Comparison of ENCODE assay signal across 10 cellular contexts in the genomic region with DNA sequence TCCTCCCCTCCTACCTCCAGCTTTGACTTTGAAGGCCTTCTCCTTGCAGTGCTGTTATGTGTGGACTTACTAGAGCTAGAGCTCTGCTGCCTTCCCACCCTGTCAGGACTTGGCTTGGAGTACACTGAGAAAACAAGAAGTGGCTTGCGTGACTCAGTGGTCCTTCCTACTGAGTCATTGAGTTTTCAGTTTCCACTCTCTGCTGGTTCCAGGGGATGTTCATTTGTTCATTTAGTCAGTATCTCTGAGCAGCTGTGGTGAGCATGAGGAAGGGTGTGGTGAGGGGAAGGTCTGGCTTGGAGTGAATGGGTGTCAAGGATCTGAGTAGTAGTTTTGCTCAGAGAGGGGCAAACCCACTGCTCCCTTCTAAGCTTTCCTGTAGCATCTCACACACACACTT. TPM values are rescaled to one million over a fixed set of nuclear protein-coding genes. Genes with fewer than 3 reads are reported as not detected.
A peak's percentile ranks its signal among the peaks of the same experiment; 100 is the strongest.
DNase-seq lines count a peak whose midpoint lies in the region; ATAC-seq and TF ChIP-seq lines count a peak whose summit lies in the region.
"Had no signal": no experiment of that assay in that cellular context is flagged by ENCODE, and none has a peak within 500 bp of the region (broad histone marks: within the 10 kb centered on the region; RNA-seq: fewer than 3 reads in every experiment).

No MANE protein-coding gene starts in this region.

- H3K27ac Mint-ChIP-seq in activated CD4-positive, alpha-beta T cell treated with anti-CD3 and anti-CD28 coated beads for 36 hours = peak overlapping the region; percentile 83

- TF ChIP-seq CTCF in fibroblast of lung (conservative IDR thresholded peaks at IDR 0.05 in 1 of 2, IDR thresholded peaks at IDR 0.05 in 1 of 2; ENCODE audit: low read depth in 1 of 2, low read length in 2 of 2) (no peak), upper lobe of right lung (IDR thresholded peaks at IDR 0.05) (no peak), SK-N-SH (IDR thresholded peaks at IDR 0.05) (no peak)

- peaks cover 19% of the 10 kb centered on the region for H3K9me3 Mint-ChIP-seq in activated CD4-positive, alpha-beta T cell treated with anti-CD3 and anti-CD28 coated beads for 36 hours (ENCODE audit: low read depth)

- TF ChIP-seq EP300 in SK-N-SH (IDR thresholded peaks at IDR 0.05; ENCODE audit: borderline replicate concordance in 1 of 2, low read depth in 1 of 2, low read length in 1 of 2) = no peak

- H3K4me2 ChIP-seq in fibroblast of lung (ENCODE audit: extremely low read depth, insufficient read depth, low read length) = no peak overlapping the region
- H3K4me2 ChIP-seq in SK-N-SH = no peak overlapping the region
- H3K4me2 ChIP-seq: BLaER1 had no signal

- H2AFZ ChIP-seq in fibroblast of lung (ENCODE audit: low read length) (no peak overlapping the region), SK-N-SH (ENCODE audit: low read depth) (no peak overlapping the region)

- POLR2A ChIA-PET in activated CD4-positive, alpha-beta T cell treated with anti-CD3 and anti-CD28 coated beads for 36 hours (lab: Charles Lee) = interaction anchor here (0.7 to 1.4 kb wide), 6 partner anchors 16 to 37 kb away, joined by 3 to 20 read pairs (median 4); no protein-coding TSS in a partner anchor
- POLR2A ChIA-PET in SK-N-SH (lab: Yijun Ruan, JAX) = no interaction called here

- H3K27me3 ChIP-seq in fibroblast of lung (ENCODE audit: control insufficient read depth, insufficient read depth, low read length) = no peaks in the 10 kb centered on the region
- H3K27me3 ChIP-seq in upper lobe of right lung = no peaks in the 10 kb centered on the region
- H3K27me3 ChIP-seq in SK-N-SH (ENCODE audit: insufficient read depth) = no peaks in the 10 kb centered on the region; the same call in 1 of the 2 replicates
- H3K27me3 ChIP-seq: BLaER1, SJSA1 had no signal

- H3K9me3 ChIP-seq in fibroblast of lung (ENCODE audit: control insufficient read depth, insufficient read depth, low read depth, low read length) (no peaks in the 10 kb centered on the region), upper lobe of right lung (no peaks in the 10 kb centered on the region), SK-N-SH (no peaks in the 10 kb centered on the region)

- H3K9me2 ChIP-seq in SK-N-SH = no peaks in the 10 kb centered on the region

- CTCF ChIA-PET in activated CD4-positive, alpha-beta T cell treated with anti-CD3 and anti-CD28 coated beads for 36 hours (lab: Charles Lee) = interaction anchor here (0.5 to 2.1 kb wide), 18 partner anchors 10 to 557 kb away, joined by 3 to 14 read pairs (median 4); a partner anchor contains a TSS
- CTCF ChIA-PET in SK-N-SH (lab: Yijun Ruan, JAX) = no interaction called here

- H3K4me1 ChIP-seq in fibroblast of lung (ENCODE audit: control insufficient read depth, extremely low read depth, insufficient read depth, low read length) (no peaks in the 10 kb centered on the region), upper lobe of right lung (no peaks in the 10 kb centered on the region), SK-N-SH (ENCODE audit: control insufficient read depth in 1 of 2, insufficient read depth in 2 of 2, low read depth in 1 of 2, low read length in 1 of 2) (no peaks in the 10 kb centered on the region)
- H3K4me1 ChIP-seq: BLaER1, SJSA1 had no signal

- ATAC-seq in left ventricle myocardium superior (peak; percentile 29), Right ventricle myocardium inferior (no peak), upper lobe of right lung (peak; percentile 67), GM18907 (IDR thresholded peaks at IDR 0.05; ENCODE audit: unreplicated experiment) (no peak)
- ATAC-seq in activated CD4-positive, alpha-beta T cell treated with anti-CD3 and anti-CD28 coated beads for 36 hours = peak; percentile 98

- H3K4me1 Mint-ChIP-seq in activated CD4-positive, alpha-beta T cell treated with anti-CD3 and anti-CD28 coated beads for 36 hours = peaks cover 25% of the 10 kb centered on the region

- H3K36me3 ChIP-seq in fibroblast of lung (ENCODE audit: control insufficient read depth, insufficient read depth, low read length) = no peaks in the 10 kb centered on the region
- no peaks in the 10 kb centered on the region for H3K36me3 ChIP-seq in upper lobe of right lung
- H3K36me3 ChIP-seq in SK-N-SH (replicated peaks in 1 of 2; ENCODE audit: control insufficient read depth in 1 of 2, insufficient read depth in 2 of 2, low read length in 1 of 2) = no peaks in the 10 kb centered on the region
- H3K36me3 ChIP-seq: BLaER1, SJSA1 had no signal

- peaks cover 6% of the 10 kb centered on the region for H3F3A ChIP-seq in SK-N-SH (replicated peaks; ENCODE audit: insufficient read depth)

- intact Hi-C loops in left ventricle myocardium superior (cut with micrococcal nuclease) = no loop called here
- intact Hi-C loops in Right ventricle myocardium inferior (cut with DNase I) = no loop called here
- intact Hi-C loops in activated CD4-positive, alpha-beta T cell treated with anti-CD3 and anti-CD28 coated beads for 36 hours (cut with DNase I, micrococcal nuclease) = loop anchor here (1.0 to 2.0 kb wide), 8 partner anchors 18 to 308 kb away; no protein-coding TSS in a partner anchor
- intact Hi-C loops in upper lobe of right lung (cut with DNase I) = no loop called here

- H3K36me3 Mint-ChIP-seq in activated CD4-positive, alpha-beta T cell treated with anti-CD3 and anti-CD28 coated beads for 36 hours (ENCODE audit: low read depth) = peaks cover 11% of the 10 kb centered on the region

- 100% methylated on average over 1 of the region's 1 CpG for WGBS in SK-N-SH (ENCODE audit: low lambda C conversion rate)

- H3K4me3 ChIP-seq in fibroblast of lung (replicated peaks in 1 of 4; ENCODE audit: control extremely low read depth in 1 of 4, insufficient read depth in 1 of 4, low read depth in 3 of 4, low read length in 4 of 4) = no peak overlapping the region
- H3K4me3 ChIP-seq in upper lobe of right lung = no peak overlapping the region
- no peak overlapping the region for H3K4me3 ChIP-seq in SK-N-SH (ENCODE audit: low read depth in 2 of 2, low read length in 1 of 2)
- H3K4me3 ChIP-seq: BLaER1, SJSA1 had no signal

- no peaks in the 10 kb centered on the region for H3K79me2 ChIP-seq in fibroblast of lung (ENCODE audit: control insufficient read depth, insufficient read depth, low read length)
- H3K79me2 ChIP-seq in SK-N-SH (ENCODE audit: insufficient read depth) = no peaks in the 10 kb centered on the region

- H4K20me1 ChIP-seq in fibroblast of lung (ENCODE audit: control insufficient read depth, extremely low read depth, insufficient read depth, low read length) = no peaks in the 10 kb centered on the region
- no peaks in the 10 kb centered on the region for H4K20me1 ChIP-seq in SK-N-SH (ENCODE audit: insufficient read depth)
- H4K20me1 ChIP-seq: BLaER1 had no signal

- peak overlapping the region; percentile 18 for H3K4me3 Mint-ChIP-seq in activated CD4-positive, alpha-beta T cell treated with anti-CD3 and anti-CD28 coated beads for 36 hours

- H3K27me3 Mint-ChIP-seq in activated CD4-positive, alpha-beta T cell treated with anti-CD3 and anti-CD28 coated beads for 36 hours = no peaks in the 10 kb centered on the region

- no peak overlapping the region for H3K27ac ChIP-seq in fibroblast of lung (ENCODE audit: insufficient read depth, low read length)
- no peak overlapping the region for H3K27ac ChIP-seq in upper lobe of right lung
- no peak overlapping the region for H3K27ac ChIP-seq in SK-N-SH (ENCODE audit: low read depth in 2 of 2, low read length in 1 of 2)
- H3K27ac ChIP-seq: BLaER1, SJSA1 had no signal

- TF ChIP-seq RAD21 in SK-N-SH (IDR thresholded peaks at IDR 0.05; ENCODE audit: low read length) = no peak

- DNase-seq in left ventricle myocardium superior (no peak), Right ventricle myocardium inferior (ENCODE audit: missing footprints) (no peak), fibroblast of lung (ENCODE audit: low read depth in 2 of 2) (peak; percentile 42 to 91), upper lobe of right lung (no peak), NCI-H128 (lab: John Stamatoyannopoulos, UW; ENCODE audit: unreplicated experiment) (no peak), SK-N-SH (no peak)
- peak; percentile 88 for DNase-seq in activated CD4-positive, alpha-beta T cell treated with anti-CD3 and anti-CD28 coated beads for 36 hours

- H3K9ac ChIP-seq in fibroblast of lung (ENCODE audit: insufficient read depth, low read length) = no peak overlapping the region
- H3K9ac ChIP-seq in SK-N-SH = no peak overlapping the region
- H3K9ac ChIP-seq: BLaER1 had no signal

TF ChIP-seq in SK-N-SH, 30 proteins besides CTCF, POLR2A, EP300 and RAD21:
- no peak for TF ChIP-seq RXRA (IDR thresholded peaks at IDR 0.05; ENCODE audit: borderline replicate concordance, low read depth)
- no peak for TF ChIP-seq EZH2phosphoT487 (IDR thresholded peaks at IDR 0.05; ENCODE audit: borderline replicate concordance, low read depth)

RNA-seq across cellular contexts. Expression of a gene that starts 17.2 kb away (rescaled TPM):
- total RNA-seq in left ventricle myocardium superior = 21.1 TPM
- total RNA-seq in Right ventricle myocardium inferior = 20.8 TPM
- 10 to 100 TPM; 17.0 to 17.4 TPM for total RNA-seq in activated CD4-positive, alpha-beta T cell treated with anti-CD3 and anti-CD28 coated beads for 36 hours
- 13.1 and 14.7 TPM in 2 replicates for total RNA-seq in fibroblast of lung
- polyA plus RNA-seq in fibroblast of lung = 27.9 and 41.7 TPM in 2 replicates
- polyA plus RNA-seq in fibroblast of lung (2012) = 32.0 and 39.5 TPM in 2 replicates
- polyA minus RNA-seq in fibroblast of lung (ENCODE audit: low replicate concordance) = 28.6 and 44.8 TPM in 2 replicates
- 41.2 TPM for total RNA-seq in upper lobe of right lung
- polyA plus RNA-seq in SK-N-SH (2012; rRNA removed) = 33.1 and 33.8 TPM in 2 replicates
- polyA plus RNA-seq in SK-N-SH (2012; cell fraction: cytosol; rRNA removed) = 41.2 and 43.2 TPM in 2 replicates
- 11.3 and 16.9 TPM in 2 replicates for polyA plus RNA-seq in SK-N-SH (2012; cell fraction: nucleus; rRNA removed)

Comparison
In these comparisons a context has a peak if more than half of its experiments do, and no peak if none do; other contexts are left out.
1. ATAC-seq: peak in left ventricle myocardium superior (single experiment), activated CD4-positive, alpha-beta T cell treated with anti-CD3 and anti-CD28 coated beads for 36 hours (single experiment) and upper lobe of right lung (single experiment); none in Right ventricle myocardium inferior (single experiment) and GM18907 (single experiment).
2. DNase-seq: peak in activated CD4-positive, alpha-beta T cell treated with anti-CD3 and anti-CD28 coated beads for 36 hours (single experiment) and fibroblast of lung (2 of 2); none in left ventricle myocardium superior (single experiment), Right ventricle myocardium inferior (single experiment), upper lobe of right lung (single experiment), NCI-H128 (single experiment) and SK-N-SH (single experiment).
3. intact Hi-C loops: an anchor here in activated CD4-positive, alpha-beta T cell treated with anti-CD3 and anti-CD28 coated beads for 36 hours (1.0 to 2.0 kb wide); none called in left ventricle myocardium superior, Right ventricle myocardium inferior and upper lobe of right lung.